Comparison of ENCODE assay signal across 14 cellular contexts in the genomic region with DNA sequence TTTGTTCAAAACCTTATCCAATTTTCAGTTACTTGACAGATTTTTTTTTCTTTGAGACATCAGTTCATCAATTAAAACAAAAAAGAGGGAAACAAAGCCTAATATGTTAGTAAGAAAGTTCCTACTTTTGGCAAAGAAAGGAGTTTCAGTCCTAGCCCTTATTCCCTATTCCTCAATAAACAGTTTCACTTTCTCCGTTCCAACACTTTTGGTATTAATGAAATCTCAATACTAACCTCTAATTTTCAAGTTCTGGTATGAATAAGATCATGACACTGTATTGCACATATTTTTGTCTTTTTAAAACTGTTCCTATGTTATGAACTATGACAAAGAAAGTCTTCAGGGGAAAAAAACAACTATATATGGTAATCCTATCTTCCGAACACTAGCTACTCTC.
"Had no signal": no experiment of that assay in that cellular context is flagged by ENCODE, and none has a peak within 500 bp of the region (broad histone marks: within the 10 kb centered on the region; RNA-seq: fewer than 3 reads in every experiment).

No MANE protein-coding gene starts in this region.

- H3K27me3 Mint-ChIP-seq: activated CD4-positive, alpha-beta memory T cell treated with anti-CD3 and anti-CD28 coated beads for 36 hours; activated naive CD8-positive, alpha-beta T cell treated with anti-CD3 and anti-CD28 coated beads, Interleukin-2, amount 50 U/mL, for 24 hours had no signal

- H3K9me3 ChIP-seq: gastrocnemius medialis, left lung, ovary, suprapubic skin, upper lobe of right lung had no signal

- DNase-seq: activated CD4-positive, alpha-beta memory T cell treated with anti-CD3 and anti-CD28 coated beads for 36 hours; activated CD4-positive, CD25-positive, alpha-beta regulatory T cell treated with anti-CD3 and anti-CD28 coated beads, Interleukin-2, amount 50 U/mL, for 72 hours; activated naive CD8-positive, alpha-beta T cell treated with anti-CD3 and anti-CD28 coated beads, Interleukin-2, amount 50 U/mL, for 24 hours; activated T-cell treated with anti-CD3 and anti-CD28 coated beads, Interleukin-2, amount 50 U/mL, for 72 hours; gastrocnemius medialis; islet precursor cell; left lung; ovary; retina; upper lobe of right lung had no signal

- H3K27ac Mint-ChIP-seq: activated CD4-positive, alpha-beta memory T cell treated with anti-CD3 and anti-CD28 coated beads for 36 hours; activated naive CD8-positive, alpha-beta T cell treated with anti-CD3 and anti-CD28 coated beads, Interleukin-2, amount 50 U/mL, for 24 hours; activated T-cell treated with anti-CD3 and anti-CD28 coated beads, Interleukin-2, amount 50 U/mL, for 72 hours; T-helper 2 cell treated with Interferon-gamma antibody and Interleukin-4, amounts not matched to agents 5 μg/mL and 100 μg/mL, for 36 hours had no signal

- H3K27me3 ChIP-seq: cardiac muscle cell, gastrocnemius medialis, left lung, ovary, suprapubic skin, upper lobe of right lung had no signal

- H3K36me3 Mint-ChIP-seq: activated CD4-positive, alpha-beta memory T cell treated with anti-CD3 and anti-CD28 coated beads for 36 hours had no signal

- H3K36me3 ChIP-seq: cardiac muscle cell, gastrocnemius medialis, left lung, ovary, suprapubic skin, upper lobe of right lung had no signal

- H3K4me3 Mint-ChIP-seq: activated CD4-positive, alpha-beta memory T cell treated with anti-CD3 and anti-CD28 coated beads for 36 hours; activated naive CD8-positive, alpha-beta T cell treated with anti-CD3 and anti-CD28 coated beads, Interleukin-2, amount 50 U/mL, for 24 hours; activated T-cell treated with anti-CD3 and anti-CD28 coated beads, Interleukin-2, amount 50 U/mL, for 72 hours; T-helper 2 cell treated with Interferon-gamma antibody and Interleukin-4, amounts not matched to agents 5 μg/mL and 100 μg/mL, for 36 hours had no signal

- H3K27ac ChIP-seq: cardiac muscle cell, gastrocnemius medialis, left lung, ovary, suprapubic skin, upper lobe of right lung had no signal

- ATAC-seq: activated naive CD8-positive, alpha-beta T cell treated with anti-CD3 and anti-CD28 coated beads, Interleukin-2, amount 50 U/mL, for 24 hours; activated T-cell treated with anti-CD3 and anti-CD28 coated beads, Interleukin-2, amount 50 U/mL, for 72 hours; gastrocnemius medialis; left lung; upper lobe of right lung had no signal

- H3K9me3 Mint-ChIP-seq: activated CD4-positive, alpha-beta memory T cell treated with anti-CD3 and anti-CD28 coated beads for 36 hours; activated naive CD8-positive, alpha-beta T cell treated with anti-CD3 and anti-CD28 coated beads, Interleukin-2, amount 50 U/mL, for 24 hours; activated T-cell treated with anti-CD3 and anti-CD28 coated beads, Interleukin-2, amount 50 U/mL, for 72 hours; T-helper 2 cell treated with Interferon-gamma antibody and Interleukin-4, amounts not matched to agents 5 μg/mL and 100 μg/mL, for 36 hours had no signal

- H3K4me3 ChIP-seq: cardiac muscle cell, gastrocnemius medialis, left lung, ovary, skin epidermis, suprapubic skin, upper lobe of right lung had no signal
